In the genomic region with DNA sequence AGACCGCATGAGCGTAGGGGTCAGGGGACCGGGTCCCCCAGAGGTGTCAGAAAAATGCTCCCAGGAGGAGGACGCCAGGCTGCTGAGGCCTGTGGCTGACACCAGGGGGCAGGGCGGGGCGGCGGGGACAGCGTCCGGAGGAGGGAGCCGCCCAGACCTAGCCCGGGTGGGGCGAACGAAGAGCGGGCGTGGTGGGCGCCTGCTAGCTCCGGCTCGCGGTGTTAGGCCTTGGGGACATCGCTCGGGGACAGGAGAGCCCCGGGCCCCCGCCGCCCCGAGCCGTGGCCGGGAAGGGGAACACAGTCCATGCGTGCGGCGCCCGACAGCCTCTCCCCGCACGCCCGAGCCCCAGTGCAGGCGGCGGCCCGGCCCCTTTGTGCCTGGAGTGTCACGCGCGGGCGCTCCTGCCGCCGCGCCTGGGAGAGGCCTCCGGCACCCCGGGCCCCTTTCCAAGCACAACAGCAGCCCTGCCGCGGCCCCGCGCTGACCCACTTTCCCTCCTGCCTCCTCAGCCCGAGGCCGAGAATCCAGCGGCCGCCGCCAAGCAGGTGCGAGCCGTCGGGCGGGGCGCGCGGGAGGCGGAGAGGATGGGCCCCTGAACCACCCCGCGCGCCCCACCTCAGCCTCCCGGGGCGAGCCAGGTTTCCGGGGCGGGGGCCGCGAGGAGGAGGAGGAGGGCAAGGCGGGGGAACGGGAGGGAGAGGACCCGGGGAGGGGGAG, we compare ENCODE assay signal across 1 cellular context.
TF ChIP-seq lines count a peak whose summit lies in the region.

No MANE protein-coding gene starts in this region.

TF ChIP-seq in K562, 482 proteins besides CTCF, POLR2A, EP300 and RAD21 (continued from another document and continues in another):
- TF ChIP-seq, protein P1, sequence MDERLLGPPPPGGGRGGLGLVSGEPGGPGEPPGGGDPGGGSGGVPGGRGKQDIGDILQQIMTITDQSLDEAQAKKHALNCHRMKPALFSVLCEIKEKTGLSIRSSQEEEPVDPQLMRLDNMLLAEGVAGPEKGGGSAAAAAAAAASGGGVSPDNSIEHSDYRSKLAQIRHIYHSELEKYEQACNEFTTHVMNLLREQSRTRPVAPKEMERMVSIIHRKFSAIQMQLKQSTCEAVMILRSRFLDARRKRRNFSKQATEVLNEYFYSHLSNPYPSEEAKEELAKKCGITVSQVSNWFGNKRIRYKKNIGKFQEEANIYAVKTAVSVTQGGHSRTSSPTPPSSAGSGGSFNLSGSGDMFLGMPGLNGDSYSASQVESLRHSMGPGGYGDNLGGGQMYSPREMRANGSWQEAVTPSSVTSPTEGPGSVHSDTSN (CRISPR knock-in tag; IDR thresholded peaks at IDR 0.05; ENCODE audit: low read depth) = no peak
- TF ChIP-seq, protein P1 (tag; conservative IDR thresholded peaks at IDR 0.05; ENCODE audit: low read depth) = no peak
- TF ChIP-seq ETV5 (CRISPR knock-in tag; IDR thresholded peaks at IDR 0.05; ENCODE audit: low read depth) (0 out of 2 replicates have a peak, but pooled peaks have one; percentile 44), ZNF57 (CRISPR knock-in tag; IDR thresholded peaks at IDR 0.05) (no peak), SREBF2 (CRISPR knock-in tag; IDR thresholded peaks at IDR 0.05) (no peak), ATF7 (IDR thresholded peaks at IDR 0.05) (0 out of 2 replicates have a peak, but pooled peaks have one; percentile 29), PHB (CRISPR knock-in tag; IDR thresholded peaks at IDR 0.05) (no peak), ETV1 (tag; conservative IDR thresholded peaks at IDR 0.05; ENCODE audit: low read depth) (0 out of 2 replicates have a peak, but pooled peaks have one; percentile 22), PML (IDR thresholded peaks at IDR 0.05; ENCODE audit: low read length) (no peak), ZFX (CRISPR knock-in tag; IDR thresholded peaks at IDR 0.05) (peak; percentile 37), TGIF2 (CRISPR knock-in tag; IDR thresholded peaks at IDR 0.05) (no peak), CTBP1 (IDR thresholded peaks at IDR 0.05; ENCODE audit: borderline replicate concordance) (peak; percentile 45; the same call in 1 of the 2 replicates), CAMTA2 (CRISPR knock-in tag; conservative IDR thresholded peaks at IDR 0.05) (no peak), FIP1L1 (IDR thresholded peaks at IDR 0.05; ENCODE audit: low read depth, low read length, poor library complexity, severe bottlenecking) (peak; percentile 40), POU5F1 (IDR thresholded peaks at IDR 0.05; ENCODE audit: borderline replicate concordance, low read depth, low read length, partially characterized antibody) (no peak), LARP7 (IDR thresholded peaks at IDR 0.05) (no peak), MAFG (tag; conservative IDR thresholded peaks at IDR 0.05) (no peak), ZNF696 (CRISPR knock-in tag; conservative IDR thresholded peaks at IDR 0.05) (no peak), NR1H2 (CRISPR knock-in tag; IDR thresholded peaks at IDR 0.05) (no peak), NFIC (IDR thresholded peaks at IDR 0.05) (peak; percentile 50), SRSF3 (IDR thresholded peaks at IDR 0.05; ENCODE audit: insufficient read depth, low read length) (no peak), SRSF1 (IDR thresholded peaks at IDR 0.05; ENCODE audit: low read depth, low read length) (no peak), POLR2AphosphoS5 (IDR thresholded peaks at IDR 0.05; ENCODE audit: control insufficient read depth, insufficient read depth, low read depth, low read length) (no peak), ZNF384 (IDR thresholded peaks at IDR 0.05; ENCODE audit: low read depth, low read length) (no peak), MTA3 (IDR thresholded peaks at IDR 0.05; ENCODE audit: borderline replicate concordance) (no peak), MEF2A (IDR thresholded peaks at IDR 0.05; ENCODE audit: control insufficient read depth, low read depth, low read length) (no peak), NCOA6 (IDR thresholded peaks at IDR 0.05) (peak; percentile 80), RHOXF2B (CRISPR knock-in tag; conservative IDR thresholded peaks at IDR 0.05) (no peak)
- TF ChIP-seq, protein P2, sequence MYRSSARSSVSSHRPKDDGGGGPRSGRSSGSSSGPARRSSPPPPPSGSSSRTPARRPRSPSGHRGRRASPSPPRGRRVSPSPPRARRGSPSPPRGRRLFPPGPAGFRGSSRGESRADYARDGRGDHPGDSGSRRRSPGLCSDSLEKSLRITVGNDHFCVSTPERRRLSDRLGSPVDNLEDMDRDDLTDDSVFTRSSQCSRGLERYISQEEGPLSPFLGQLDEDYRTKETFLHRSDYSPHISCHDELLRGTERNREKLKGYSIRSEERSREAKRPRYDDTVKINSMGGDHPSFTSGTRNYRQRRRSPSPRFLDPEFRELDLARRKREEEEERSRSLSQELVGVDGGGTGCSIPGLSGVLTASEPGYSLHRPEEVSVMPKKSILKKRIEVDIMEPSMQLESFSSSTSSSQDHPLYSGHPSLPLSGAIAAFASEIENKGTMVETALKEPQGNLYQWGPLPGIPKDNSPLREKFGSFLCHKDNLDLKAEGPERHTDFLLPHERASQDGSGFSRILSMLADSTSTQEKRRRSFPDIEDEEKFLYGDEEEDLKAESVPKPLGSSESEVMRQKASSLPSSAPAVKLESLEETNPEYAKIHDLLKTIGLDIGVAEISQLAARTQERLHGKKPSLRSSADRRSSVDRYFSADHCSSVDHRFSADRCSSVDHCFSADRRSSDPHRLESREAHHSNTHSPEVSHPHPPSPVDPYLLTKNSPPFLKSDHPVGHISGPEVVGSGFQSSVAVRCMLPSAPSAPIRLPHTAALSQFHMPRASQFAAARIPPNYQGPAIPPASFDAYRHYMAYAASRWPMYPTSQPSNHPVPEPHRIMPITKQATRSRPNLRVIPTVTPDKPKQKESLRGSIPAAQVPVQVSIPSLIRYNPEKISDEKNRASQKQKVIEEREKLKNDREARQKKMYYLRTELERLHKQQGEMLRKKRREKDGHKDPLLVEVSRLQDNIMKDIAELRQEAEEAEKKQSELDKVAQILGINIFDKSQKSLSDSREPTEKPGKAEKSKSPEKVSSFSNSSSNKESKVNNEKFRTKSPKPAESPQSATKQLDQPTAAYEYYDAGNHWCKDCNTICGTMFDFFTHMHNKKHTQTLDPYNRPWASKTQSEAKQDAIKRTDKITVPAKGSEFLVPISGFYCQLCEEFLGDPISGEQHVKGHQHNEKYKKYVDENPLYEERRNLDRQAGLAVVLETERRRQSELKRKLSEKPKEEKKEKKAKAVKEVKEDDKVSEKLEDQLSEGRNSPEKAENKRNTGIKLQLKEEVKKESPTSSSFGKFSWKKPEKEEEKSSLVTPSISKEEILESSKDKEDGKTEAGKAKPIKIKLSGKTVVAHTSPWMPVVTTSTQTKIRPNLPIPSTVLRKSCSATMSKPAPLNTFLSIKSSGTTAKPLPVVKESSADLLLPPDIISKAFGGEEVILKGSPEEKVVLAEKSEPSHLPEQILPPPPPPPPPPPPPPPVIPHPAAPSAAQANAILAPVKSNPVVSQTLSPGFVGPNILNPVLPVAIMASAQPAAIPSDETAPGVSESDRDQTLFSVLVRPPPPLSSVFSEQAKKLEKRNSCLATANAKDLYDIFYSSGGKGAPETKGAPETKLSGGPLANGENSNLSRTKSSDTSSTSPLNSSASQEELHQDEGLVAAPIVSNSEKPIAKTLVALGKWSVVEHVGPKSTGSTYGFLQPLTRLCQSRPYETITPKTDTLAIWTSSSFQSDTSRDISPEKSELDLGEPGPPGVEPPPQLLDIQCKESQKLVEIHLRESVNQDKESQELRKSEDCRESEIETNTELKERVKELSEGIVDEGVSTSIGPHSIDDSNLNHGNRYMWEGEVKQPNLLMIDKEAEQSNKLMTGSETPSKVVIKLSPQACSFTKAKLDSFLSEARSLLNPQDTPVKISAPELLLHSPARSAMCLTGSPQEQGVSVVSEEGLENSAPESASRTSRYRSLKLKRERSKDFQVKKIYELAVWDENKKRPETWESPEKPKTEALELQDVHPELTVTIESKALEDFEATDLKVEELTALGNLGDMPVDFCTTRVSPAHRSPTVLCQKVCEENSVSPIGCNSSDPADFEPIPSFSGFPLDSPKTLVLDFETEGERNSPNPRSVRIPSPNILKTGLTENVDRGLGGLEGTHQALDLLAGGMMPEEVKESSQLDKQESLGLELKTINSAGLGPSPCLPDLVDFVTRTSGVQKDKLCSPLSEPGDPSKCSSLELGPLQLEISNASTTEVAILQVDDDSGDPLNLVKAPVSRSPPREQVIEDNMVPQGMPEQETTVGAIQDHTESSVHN (IDR thresholded peaks at IDR 0.05; ENCODE audit: borderline replicate concordance in 1 of 2, low read depth in 1 of 2) = no peak
- TF ChIP-seq, protein P3, sequence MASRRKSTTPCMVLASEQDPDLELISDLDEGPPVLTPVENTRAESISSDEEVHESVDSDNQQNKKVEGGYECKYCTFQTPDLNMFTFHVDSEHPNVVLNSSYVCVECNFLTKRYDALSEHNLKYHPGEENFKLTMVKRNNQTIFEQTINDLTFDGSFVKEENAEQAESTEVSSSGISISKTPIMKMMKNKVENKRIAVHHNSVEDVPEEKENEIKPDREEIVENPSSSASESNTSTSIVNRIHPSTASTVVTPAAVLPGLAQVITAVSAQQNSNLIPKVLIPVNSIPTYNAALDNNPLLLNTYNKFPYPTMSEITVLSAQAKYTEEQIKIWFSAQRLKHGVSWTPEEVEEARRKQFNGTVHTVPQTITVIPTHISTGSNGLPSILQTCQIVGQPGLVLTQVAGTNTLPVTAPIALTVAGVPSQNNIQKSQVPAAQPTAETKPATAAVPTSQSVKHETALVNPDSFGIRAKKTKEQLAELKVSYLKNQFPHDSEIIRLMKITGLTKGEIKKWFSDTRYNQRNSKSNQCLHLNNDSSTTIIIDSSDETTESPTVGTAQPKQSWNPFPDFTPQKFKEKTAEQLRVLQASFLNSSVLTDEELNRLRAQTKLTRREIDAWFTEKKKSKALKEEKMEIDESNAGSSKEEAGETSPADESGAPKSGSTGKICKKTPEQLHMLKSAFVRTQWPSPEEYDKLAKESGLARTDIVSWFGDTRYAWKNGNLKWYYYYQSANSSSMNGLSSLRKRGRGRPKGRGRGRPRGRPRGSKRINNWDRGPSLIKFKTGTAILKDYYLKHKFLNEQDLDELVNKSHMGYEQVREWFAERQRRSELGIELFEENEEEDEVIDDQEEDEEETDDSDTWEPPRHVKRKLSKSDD (conservative IDR thresholded peaks at IDR 0.05; ENCODE audit: low read length) = no peak
- TF ChIP-seq, protein P4, sequence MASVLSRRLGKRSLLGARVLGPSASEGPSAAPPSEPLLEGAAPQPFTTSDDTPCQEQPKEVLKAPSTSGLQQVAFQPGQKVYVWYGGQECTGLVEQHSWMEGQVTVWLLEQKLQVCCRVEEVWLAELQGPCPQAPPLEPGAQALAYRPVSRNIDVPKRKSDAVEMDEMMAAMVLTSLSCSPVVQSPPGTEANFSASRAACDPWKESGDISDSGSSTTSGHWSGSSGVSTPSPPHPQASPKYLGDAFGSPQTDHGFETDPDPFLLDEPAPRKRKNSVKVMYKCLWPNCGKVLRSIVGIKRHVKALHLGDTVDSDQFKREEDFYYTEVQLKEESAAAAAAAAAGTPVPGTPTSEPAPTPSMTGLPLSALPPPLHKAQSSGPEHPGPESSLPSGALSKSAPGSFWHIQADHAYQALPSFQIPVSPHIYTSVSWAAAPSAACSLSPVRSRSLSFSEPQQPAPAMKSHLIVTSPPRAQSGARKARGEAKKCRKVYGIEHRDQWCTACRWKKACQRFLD (CRISPR knock-in tag; IDR thresholded peaks at IDR 0.05) = no peak
- TF ChIP-seq, protein P5, sequence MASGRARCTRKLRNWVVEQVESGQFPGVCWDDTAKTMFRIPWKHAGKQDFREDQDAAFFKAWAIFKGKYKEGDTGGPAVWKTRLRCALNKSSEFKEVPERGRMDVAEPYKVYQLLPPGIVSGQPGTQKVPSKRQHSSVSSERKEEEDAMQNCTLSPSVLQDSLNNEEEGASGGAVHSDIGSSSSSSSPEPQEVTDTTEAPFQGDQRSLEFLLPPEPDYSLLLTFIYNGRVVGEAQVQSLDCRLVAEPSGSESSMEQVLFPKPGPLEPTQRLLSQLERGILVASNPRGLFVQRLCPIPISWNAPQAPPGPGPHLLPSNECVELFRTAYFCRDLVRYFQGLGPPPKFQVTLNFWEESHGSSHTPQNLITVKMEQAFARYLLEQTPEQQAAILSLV (tag; IDR thresholded peaks at IDR 0.05) = no peak
- TF ChIP-seq, protein P6, sequence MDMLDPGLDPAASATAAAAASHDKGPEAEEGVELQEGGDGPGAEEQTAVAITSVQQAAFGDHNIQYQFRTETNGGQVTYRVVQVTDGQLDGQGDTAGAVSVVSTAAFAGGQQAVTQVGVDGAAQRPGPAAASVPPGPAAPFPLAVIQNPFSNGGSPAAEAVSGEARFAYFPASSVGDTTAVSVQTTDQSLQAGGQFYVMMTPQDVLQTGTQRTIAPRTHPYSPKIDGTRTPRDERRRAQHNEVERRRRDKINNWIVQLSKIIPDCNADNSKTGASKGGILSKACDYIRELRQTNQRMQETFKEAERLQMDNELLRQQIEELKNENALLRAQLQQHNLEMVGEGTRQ (CRISPR knock-in tag; IDR thresholded peaks at IDR 0.05) = no peak
- TF ChIP-seq, protein P7, sequence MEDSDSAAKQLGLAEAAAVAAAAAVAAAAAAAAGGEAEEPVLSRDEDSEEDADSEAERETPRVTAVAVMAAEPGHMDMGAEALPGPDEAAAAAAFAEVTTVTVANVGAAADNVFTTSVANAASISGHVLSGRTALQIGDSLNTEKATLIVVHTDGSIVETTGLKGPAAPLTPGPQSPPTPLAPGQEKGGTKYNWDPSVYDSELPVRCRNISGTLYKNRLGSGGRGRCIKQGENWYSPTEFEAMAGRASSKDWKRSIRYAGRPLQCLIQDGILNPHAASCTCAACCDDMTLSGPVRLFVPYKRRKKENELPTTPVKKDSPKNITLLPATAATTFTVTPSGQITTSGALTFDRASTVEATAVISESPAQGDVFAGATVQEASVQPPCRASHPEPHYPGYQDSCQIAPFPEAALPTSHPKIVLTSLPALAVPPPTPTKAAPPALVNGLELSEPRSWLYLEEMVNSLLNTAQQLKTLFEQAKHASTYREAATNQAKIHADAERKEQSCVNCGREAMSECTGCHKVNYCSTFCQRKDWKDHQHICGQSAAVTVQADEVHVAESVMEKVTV (CRISPR knock-in tag; IDR thresholded peaks at IDR 0.05) = peak; percentile 37; the same call in 1 of the 2 replicates
- TF ChIP-seq, protein P8, sequence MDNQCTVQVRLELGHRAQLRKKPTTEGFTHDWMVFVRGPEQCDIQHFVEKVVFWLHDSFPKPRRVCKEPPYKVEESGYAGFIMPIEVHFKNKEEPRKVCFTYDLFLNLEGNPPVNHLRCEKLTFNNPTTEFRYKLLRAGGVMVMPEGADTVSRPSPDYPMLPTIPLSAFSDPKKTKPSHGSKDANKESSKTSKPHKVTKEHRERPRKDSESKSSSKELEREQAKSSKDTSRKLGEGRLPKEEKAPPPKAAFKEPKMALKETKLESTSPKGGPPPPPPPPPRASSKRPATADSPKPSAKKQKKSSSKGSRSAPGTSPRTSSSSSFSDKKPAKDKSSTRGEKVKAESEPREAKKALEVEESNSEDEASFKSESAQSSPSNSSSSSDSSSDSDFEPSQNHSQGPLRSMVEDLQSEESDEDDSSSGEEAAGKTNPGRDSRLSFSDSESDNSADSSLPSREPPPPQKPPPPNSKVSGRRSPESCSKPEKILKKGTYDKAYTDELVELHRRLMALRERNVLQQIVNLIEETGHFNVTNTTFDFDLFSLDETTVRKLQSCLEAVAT (IDR thresholded peaks at IDR 0.05) = no peak
